Comparison of ENCODE assay signal across 23 cellular contexts in genomic region chr17:77580531-77580930, GRCh38.
"Had no signal": no experiment of that assay in that cellular context is flagged by ENCODE, and none has a peak within 500 bp of the region (broad histone marks: within the 10 kb centered on the region; RNA-seq: fewer than 3 reads in every experiment).

No MANE protein-coding gene starts in this region.

- H3K9me3 ChIP-seq: body of pancreas, neutrophil, pancreas, right lobe of liver, testis had no signal

- H3K27ac ChIP-seq: body of pancreas, cardiac muscle cell, left lung, neutrophil, pancreas, right lobe of liver, testis, WERI-Rb-1 had no signal

- DNase-seq: activated CD4-positive, alpha-beta T cell treated with anti-CD3 and anti-CD28 coated beads, Interleukin-2, amount 10 ng/mL, durations not matched to agents 7 days and 5 days; activated CD4-positive, CD25-positive, alpha-beta regulatory T cell treated with anti-CD3 and anti-CD28 coated beads, Interleukin-2, amount 50 U/mL, for 72 hours; activated CD8-positive, alpha-beta T cell treated with anti-CD3 and anti-CD28 coated beads for 36 hours; activated naive CD4-positive, alpha-beta T cell; activated T-cell treated with anti-CD3 and anti-CD28 coated beads, Interleukin-2, amount 50 U/mL, for 1 hour; amygdala; body of pancreas; effector memory CD4-positive, alpha-beta T cell; foreskin melanocyte; left lung; mammary epithelial cell; pancreas; right lobe of liver; small intestine; stimulated activated CD4-positive, alpha-beta T cell treated with anti-CD3 and anti-CD28 coated beads, Interleukin-2, amount 100 ng/mL, for 48 hours; stimulated activated CD8-positive, alpha-beta memory T cell treated with anti-CD3 and anti-CD28 coated beads, Interleukin-4, amount 100 ng/mL, for 48 hours; T-cell; testis; WERI-Rb-1 had no signal

- H3K4me1 ChIP-seq: body of pancreas, pancreas, right lobe of liver, testis had no signal

- ATAC-seq: body of pancreas; esophagus mucosa; natural killer cell treated with Interleukin-12 subunit alpha and Interleukin-12 subunit beta and Interleukin-15 and Interleukin-18, amount 100 ng/mL, for 72 hours had no signal

- H3K36me3 ChIP-seq: cardiac muscle cell, left lung, neutrophil, pancreas, right lobe of liver had no signal

- H3K4me3 ChIP-seq: body of pancreas, cardiac muscle cell, left lung, pancreas, right lobe of liver, testis had no signal

- H3K27me3 ChIP-seq: body of pancreas, cardiac muscle cell, left lung, pancreas, right lobe of liver, testis had no signal
